In genomic region chr11:119121811-119122124, GRCh38 we compare ENCODE assay signal across 8 cellular contexts. TPM values are rescaled to one million over a fixed set of nuclear protein-coding genes. Genes with fewer than 3 reads are reported as not detected.
DNase-seq lines count a peak whose midpoint lies in the region; ATAC-seq lines count a peak whose summit lies in the region.

No MANE protein-coding gene starts in this region.

- peak overlapping the region; percentile 98 for H3K4me3 Mint-ChIP-seq in natural killer cell treated with Interleukin-12 subunit alpha and Interleukin-12 subunit beta and Interleukin-15 and Interleukin-18, amount 100 ng/mL, for 72 hours

- H3K4me1 Mint-ChIP-seq in natural killer cell treated with Interleukin-12 subunit alpha and Interleukin-12 subunit beta and Interleukin-15 and Interleukin-18, amount 100 ng/mL, for 72 hours (ENCODE audit: low read depth in 2 of 2): peaks cover 20 to 32% of the 10 kb centered on the region in 2 donors

- H3K27ac ChIP-seq in caudate nucleus (ENCODE audit: low read depth, low read length): peak overlapping the region; percentile 48

- no peaks in the 10 kb centered on the region for H3K27me3 Mint-ChIP-seq in natural killer cell treated with Interleukin-12 subunit alpha and Interleukin-12 subunit beta and Interleukin-15 and Interleukin-18, amount 100 ng/mL, for 72 hours

- H3K9me3 ChIP-seq in ES-I3 (ENCODE audit: control insufficient read depth, insufficient read depth, low read length): no peaks in the 10 kb centered on the region

- H3K9ac ChIP-seq in ES-I3 (ENCODE audit: low read depth, low read length): peak overlapping the region; percentile 95

- peak; percentile 4 for ATAC-seq in HG03457 (IDR thresholded peaks at IDR 0.05; ENCODE audit: unreplicated experiment)
- ATAC-seq in natural killer cell treated with Interleukin-12 subunit alpha and Interleukin-12 subunit beta and Interleukin-15 and Interleukin-18, amount 100 ng/mL, for 72 hours: peak in 1 of 2 donors; percentile 29
- no peak for ATAC-seq in GM18870 (IDR thresholded peaks at IDR 0.05; ENCODE audit: unreplicated experiment)

- DNase-seq in caudate nucleus (lab: John Stamatoyannopoulos, UW) (no peak), NCI-H526 treated with DMSO at 0.1 percent for 48 hours (lab: John Stamatoyannopoulos, UW) (no peak), OCI-M2 (lab: John Stamatoyannopoulos, UW; ENCODE audit: unreplicated experiment) (no peak)
- no peak for DNase-seq in natural killer cell treated with Interleukin-12 subunit alpha and Interleukin-12 subunit beta and Interleukin-15 and Interleukin-18, amount 100 ng/mL, for 72 hours (ENCODE audit: low spot score)
- no peak for DNase-seq in activated CD8-positive, alpha-beta memory T cell treated with anti-CD3 and anti-CD28 coated beads, Interleukin-2, amount 50 U/mL, for 4 hours

- peak overlapping the region; percentile 74 to 90 for H3K27ac Mint-ChIP-seq in natural killer cell treated with Interleukin-12 subunit alpha and Interleukin-12 subunit beta and Interleukin-15 and Interleukin-18, amount 100 ng/mL, for 72 hours

- H3K4me1 ChIP-seq in ES-I3 (ENCODE audit: insufficient read depth, low read length): no peaks in the 10 kb centered on the region

- no peaks in the 10 kb centered on the region for H3K36me3 ChIP-seq in ES-I3 (ENCODE audit: insufficient read depth, low read length)

- H3K36me3 Mint-ChIP-seq in natural killer cell treated with Interleukin-12 subunit alpha and Interleukin-12 subunit beta and Interleukin-15 and Interleukin-18, amount 100 ng/mL, for 72 hours: no peaks in the 10 kb centered on the region

- H3K9me3 Mint-ChIP-seq in natural killer cell treated with Interleukin-12 subunit alpha and Interleukin-12 subunit beta and Interleukin-15 and Interleukin-18, amount 100 ng/mL, for 72 hours: no peaks in the 10 kb centered on the region

RNA-seq across cellular contexts. Expression of gene HINFP, which starts 0.4 kb away (rescaled TPM):
- total RNA-seq in natural killer cell treated with Interleukin-12 subunit alpha and Interleukin-12 subunit beta and Interleukin-15 and Interleukin-18, amount 100 ng/mL, for 72 hours: 10 to 100 TPM; 33.4 to 49.5 TPM

RNA-seq across cellular contexts. Expression of gene C2CD2L, which starts 14.6 kb away (rescaled TPM):
- total RNA-seq in natural killer cell treated with Interleukin-12 subunit alpha and Interleukin-12 subunit beta and Interleukin-15 and Interleukin-18, amount 100 ng/mL, for 72 hours: 10 to 100 TPM; 37.9 to 58.4 TPM

RNA-seq across cellular contexts. Expression of gene DPAGT1, which starts 20.1 kb away (rescaled TPM):
- 10 to 100 TPM; 51.9 to 96.2 TPM for total RNA-seq in natural killer cell treated with Interleukin-12 subunit alpha and Interleukin-12 subunit beta and Interleukin-15 and Interleukin-18, amount 100 ng/mL, for 72 hours

RNA-seq across cellular contexts. Expression of gene ABCG4, which starts 27.1 kb away (rescaled TPM):
- not detected for total RNA-seq in natural killer cell treated with Interleukin-12 subunit alpha and Interleukin-12 subunit beta and Interleukin-15 and Interleukin-18, amount 100 ng/mL, for 72 hours

RNA-seq across cellular contexts. Expression of gene HMBS, which starts 37.1 kb away (rescaled TPM):
- 10 to 100 TPM; 18.0 to 53.9 TPM for total RNA-seq in natural killer cell treated with Interleukin-12 subunit alpha and Interleukin-12 subunit beta and Interleukin-15 and Interleukin-18, amount 100 ng/mL, for 72 hours
